ENCODE assay signal across 16 cellular contexts in the genomic region with DNA sequence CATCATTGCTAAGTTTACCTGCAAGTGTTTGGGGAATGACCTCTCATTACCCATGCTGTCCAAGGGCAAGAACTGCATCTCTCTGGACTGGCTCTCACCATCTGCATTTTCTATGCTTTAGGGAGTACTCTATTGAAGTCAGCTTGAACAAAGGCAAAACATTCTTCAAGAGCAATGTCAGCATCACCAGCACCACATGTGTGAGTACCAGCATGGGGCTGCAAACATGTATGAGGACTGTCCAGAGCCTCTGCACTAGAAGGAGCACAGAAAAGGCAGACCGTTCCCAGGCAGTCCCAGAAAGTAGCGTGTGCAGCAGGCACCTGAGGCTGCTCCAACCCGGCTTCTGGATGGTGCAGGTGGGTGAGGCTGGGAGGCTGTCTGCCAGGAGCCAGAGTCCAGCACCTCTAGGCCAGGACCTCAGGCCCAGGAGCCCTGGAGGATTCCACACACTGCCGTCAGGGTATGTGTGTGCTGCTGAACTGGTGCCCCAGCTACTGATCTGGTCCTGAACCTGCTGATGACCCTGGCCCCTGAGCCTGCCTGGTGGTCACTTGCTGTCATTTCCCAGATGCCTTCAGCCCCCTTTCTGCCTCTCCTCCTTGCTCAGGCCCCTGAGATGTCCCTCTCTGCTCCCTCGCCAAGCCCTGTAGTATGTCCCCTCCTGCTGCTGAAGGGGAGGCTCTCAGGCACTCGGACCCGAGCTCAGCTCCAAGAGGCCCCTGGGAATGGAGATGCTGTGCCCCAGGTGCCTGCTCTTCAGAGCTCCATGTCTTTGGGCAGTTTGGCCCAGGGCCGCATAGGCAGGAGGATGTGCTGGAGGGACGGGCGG. TPM values are rescaled to one million over a fixed set of nuclear protein-coding genes. Genes with fewer than 3 reads are reported as not detected.
DNase-seq lines count a peak whose midpoint lies in the region; ATAC-seq and TF ChIP-seq lines count a peak whose summit lies in the region.
"Had no signal": no experiment of that assay in that cellular context is flagged by ENCODE, and none has a peak within 500 bp of the region (broad histone marks: within the 10 kb centered on the region; RNA-seq: fewer than 3 reads in every experiment).

No MANE protein-coding gene starts in this region.

- no peak overlapping the region for H2AFZ ChIP-seq in trophoblast cell (ENCODE audit: insufficient read depth, low read length, poor library complexity)
- H2AFZ ChIP-seq: GM23338 had no signal

- H2BK120ac ChIP-seq in trophoblast cell (ENCODE audit: insufficient read depth, low read length, poor library complexity): no peak overlapping the region

- no peak overlapping the region for H3K14ac ChIP-seq in trophoblast cell (ENCODE audit: low read length)

- no peak for ATAC-seq in activated naive CD8-positive, alpha-beta T cell treated with anti-CD3 and anti-CD28 coated beads, Interleukin-2, amount 10 ng/mL, durations not matched to agents 7 days and 5 days (ENCODE audit: low read depth)
- ATAC-seq in activated naive CD8-positive, alpha-beta T cell treated with anti-CD3 and anti-CD28 coated beads, Interleukin-2, amount 50 U/mL, for 24 hours: no peak
- ATAC-seq in GM18907 (IDR thresholded peaks at IDR 0.05; ENCODE audit: unreplicated experiment): no peak
- ATAC-seq: GM12878, GM23338 had no signal

- no peak for TF ChIP-seq CTCF in BE2C (IDR thresholded peaks at IDR 0.05; ENCODE audit: low read depth, low read length)
- TF ChIP-seq CTCF in esophagus muscularis mucosa (IDR thresholded peaks at IDR 0.05): no peak

- peaks cover 5% of the 10 kb centered on the region for H3K79me1 ChIP-seq in trophoblast cell (ENCODE audit: low read length)

- TF ChIP-seq EP300 in esophagus muscularis mucosa (IDR thresholded peaks at IDR 0.05): no peak

- peaks cover 16% of the 10 kb centered on the region for H3K27me3 Mint-ChIP-seq in activated naive CD8-positive, alpha-beta T cell treated with anti-CD3 and anti-CD28 coated beads, Interleukin-2, amount 10 ng/mL, durations not matched to agents 7 days and 5 days
- no peaks in the 10 kb centered on the region for H3K27me3 Mint-ChIP-seq in activated naive CD8-positive, alpha-beta T cell treated with anti-CD3 and anti-CD28 coated beads, Interleukin-2, amount 50 U/mL, for 24 hours
- H3K27me3 Mint-ChIP-seq: CD4-positive, alpha-beta T cell had no signal

- POLR2A ChIA-PET in activated naive CD8-positive, alpha-beta T cell treated with anti-CD3 and anti-CD28 coated beads, Interleukin-2, amount 10 ng/mL, durations not matched to agents 7 days and 5 days (lab: Charles Lee): no interaction called here

- H3K4me1 ChIP-seq in trophoblast cell (ENCODE audit: control insufficient read depth in 1 of 2, insufficient read depth in 2 of 2, low read length in 2 of 2) (peaks cover 4 to 10% of the 10 kb centered on the region in 2 experiments), BE2C (no peaks in the 10 kb centered on the region), esophagus muscularis mucosa (no peaks in the 10 kb centered on the region)

- H3K9me3 ChIP-seq in trophoblast cell (ENCODE audit: insufficient read depth, low read depth, low read length) (no peaks in the 10 kb centered on the region), BE2C (no peaks in the 10 kb centered on the region), esophagus muscularis mucosa (no peaks in the 10 kb centered on the region)

- WGBS in trophoblast cell (ENCODE audit: extremely low coverage, insufficient coverage, insufficient read length): no CpG with 5 or more reads among the region's 10 CpGs
- 93% methylated on average over 5 of the region's 10 CpGs for WGBS in esophagus muscularis mucosa

- H4K12ac ChIP-seq in trophoblast cell (ENCODE audit: low read depth, low read length): no peak overlapping the region

- peaks cover 3% of the 10 kb centered on the region for H3K4me1 Mint-ChIP-seq in activated naive CD8-positive, alpha-beta T cell treated with anti-CD3 and anti-CD28 coated beads, Interleukin-2, amount 10 ng/mL, durations not matched to agents 7 days and 5 days
- H3K4me1 Mint-ChIP-seq in activated naive CD8-positive, alpha-beta T cell treated with anti-CD3 and anti-CD28 coated beads, Interleukin-2, amount 50 U/mL, for 24 hours: no peaks in the 10 kb centered on the region
- H3K4me1 Mint-ChIP-seq: H9 had no signal

- DNase-seq in activated naive CD8-positive, alpha-beta T cell treated with anti-CD3 and anti-CD28 coated beads, Interleukin-2, amount 10 ng/mL, durations not matched to agents 7 days and 5 days: peak; percentile 19
- no peak for DNase-seq in activated naive CD8-positive, alpha-beta T cell treated with anti-CD3 and anti-CD28 coated beads, Interleukin-2, amount 50 U/mL, for 24 hours
- peak; percentile 86 for DNase-seq in mesenteric fat pad (ENCODE audit: low spot score)
- peak; percentile 76 to 78 for DNase-seq in trophoblast cell
- no peak for DNase-seq in NCI-H1048 (lab: John Stamatoyannopoulos, UW)
- DNase-seq in BE2C: no peak
- DNase-seq in esophagus muscularis mucosa (ENCODE audit: extremely low spot score): no peak
- DNase-seq: ACHN, C1 segment of cervical spinal cord, DMS79, H9 had no signal

- H3K27ac Mint-ChIP-seq in activated naive CD8-positive, alpha-beta T cell treated with anti-CD3 and anti-CD28 coated beads, Interleukin-2, amount 10 ng/mL, durations not matched to agents 7 days and 5 days: no peak overlapping the region
- H3K27ac Mint-ChIP-seq in activated naive CD8-positive, alpha-beta T cell treated with anti-CD3 and anti-CD28 coated beads, Interleukin-2, amount 50 U/mL, for 24 hours: no peak overlapping the region
- H3K27ac Mint-ChIP-seq: CD4-positive, alpha-beta T cell; GM23338; H9 had no signal

- no peak overlapping the region for H2BK5ac ChIP-seq in trophoblast cell (ENCODE audit: low read depth, low read length, poor library complexity)

- H3K4me3 ChIP-seq in trophoblast cell (ENCODE audit: low read depth, low read length) (no peak overlapping the region), BE2C (ENCODE audit: low read depth, low read length) (no peak overlapping the region), esophagus muscularis mucosa (no peak overlapping the region)
- H3K4me3 ChIP-seq: GM12878, GM23338 had no signal

- no peak overlapping the region for H3K4me2 ChIP-seq in trophoblast cell (ENCODE audit: low read length)
- H3K4me2 ChIP-seq: GM23338 had no signal

- no peak overlapping the region for H2BK12ac ChIP-seq in trophoblast cell (ENCODE audit: low read length)

- H3K18ac ChIP-seq in trophoblast cell (ENCODE audit: low read length): no peak overlapping the region

- no peak for TF ChIP-seq POLR2A in esophagus muscularis mucosa (IDR thresholded peaks at IDR 0.05; ENCODE audit: low read depth)

- no peaks in the 10 kb centered on the region for H3K9me3 Mint-ChIP-seq in activated naive CD8-positive, alpha-beta T cell treated with anti-CD3 and anti-CD28 coated beads, Interleukin-2, amount 10 ng/mL, durations not matched to agents 7 days and 5 days
- no peaks in the 10 kb centered on the region for H3K9me3 Mint-ChIP-seq in activated naive CD8-positive, alpha-beta T cell treated with anti-CD3 and anti-CD28 coated beads, Interleukin-2, amount 50 U/mL, for 24 hours
- H3K9me3 Mint-ChIP-seq: CD4-positive, alpha-beta T cell; GM23338; H9 had no signal

- H3K9ac ChIP-seq in trophoblast cell (ENCODE audit: low read length): no peak overlapping the region

- no peak overlapping the region for H4K8ac ChIP-seq in trophoblast cell (ENCODE audit: low read depth, low read length)

- no peaks in the 10 kb centered on the region for H3K79me2 ChIP-seq in trophoblast cell (ENCODE audit: control insufficient read depth, insufficient read depth, low read length, poor library complexity)

- no peaks in the 10 kb centered on the region for H3K36me3 Mint-ChIP-seq in activated naive CD8-positive, alpha-beta T cell treated with anti-CD3 and anti-CD28 coated beads, Interleukin-2, amount 10 ng/mL, durations not matched to agents 7 days and 5 days
- H3K36me3 Mint-ChIP-seq in activated naive CD8-positive, alpha-beta T cell treated with anti-CD3 and anti-CD28 coated beads, Interleukin-2, amount 50 U/mL, for 24 hours (ENCODE audit: low read depth): no peaks in the 10 kb centered on the region

- H3K23ac ChIP-seq in trophoblast cell (ENCODE audit: low read length): no peak overlapping the region

- H4K91ac ChIP-seq in trophoblast cell (ENCODE audit: low read depth, low read length): peak overlapping the region; percentile 28

- H3K4me3 Mint-ChIP-seq in activated naive CD8-positive, alpha-beta T cell treated with anti-CD3 and anti-CD28 coated beads, Interleukin-2, amount 10 ng/mL, durations not matched to agents 7 days and 5 days: no peak overlapping the region
- no peak overlapping the region for H3K4me3 Mint-ChIP-seq in activated naive CD8-positive, alpha-beta T cell treated with anti-CD3 and anti-CD28 coated beads, Interleukin-2, amount 50 U/mL, for 24 hours
- H3K4me3 Mint-ChIP-seq: CD4-positive, alpha-beta T cell; GM23338; H9 had no signal

- no peaks in the 10 kb centered on the region for H3K36me3 ChIP-seq in trophoblast cell (ENCODE audit: control insufficient read depth in 1 of 2, insufficient read depth in 2 of 2, low read length in 2 of 2)
- no peaks in the 10 kb centered on the region for H3K36me3 ChIP-seq in BE2C
- H3K36me3 ChIP-seq in esophagus muscularis mucosa: no peaks in the 10 kb centered on the region

- H2AK5ac ChIP-seq in trophoblast cell (ENCODE audit: low read length): peak overlapping the region; percentile 56

- no peak overlapping the region for H3K4ac ChIP-seq in trophoblast cell (ENCODE audit: low read depth, low read length)

- no peaks in the 10 kb centered on the region for H3K27me3 ChIP-seq in trophoblast cell (ENCODE audit: insufficient read depth, low read length)
- H3K27me3 ChIP-seq in BE2C: no peaks in the 10 kb centered on the region
- no peaks in the 10 kb centered on the region for H3K27me3 ChIP-seq in esophagus muscularis mucosa

- H3K27ac ChIP-seq in trophoblast cell (ENCODE audit: low read depth, low read length) (no peak overlapping the region), esophagus muscularis mucosa (replicated peaks in 1 of 4) (no peak overlapping the region)

- intact Hi-C loops in esophagus muscularis mucosa (cut with DNase I): no loop called here

RNA-seq across cellular contexts. Expression of gene ANTXRL, which starts 20.7 kb away (rescaled TPM):
- total RNA-seq in activated naive CD8-positive, alpha-beta T cell treated with anti-CD3 and anti-CD28 coated beads, Interleukin-2, amount 10 ng/mL, durations not matched to agents 7 days and 5 days: not detected
- not detected for total RNA-seq in mesenteric fat pad
- polyA plus RNA-seq in trophoblast cell (2013): 0.03 and 0.12 TPM in 2 replicates
- polyA plus RNA-seq in BE2C (2012; ENCODE audit: insufficient read depth, insufficient read length, low read depth): not detected
- total RNA-seq in esophagus muscularis mucosa: not detected
- total RNA-seq: CD4-positive, alpha-beta T cell; G401; GM12878; GM23338; H9 had no signal
- polyA plus RNA-seq: GM12878, GM23338 had no signal

Comparison
In these comparisons a context has a peak if more than half of its experiments do, and no peak if none do; other contexts are left out.
1. DNase-seq: peak in activated naive CD8-positive, alpha-beta T cell treated with anti-CD3 and anti-CD28 coated beads, Interleukin-2, amount 10 ng/mL, durations not matched to agents 7 days and 5 days (single experiment), mesenteric fat pad (single experiment) and trophoblast cell (2 of 2); none in activated naive CD8-positive, alpha-beta T cell treated with anti-CD3 and anti-CD28 coated beads, Interleukin-2, amount 50 U/mL, for 24 hours (single experiment), NCI-H1048 (single experiment), BE2C (single experiment) and esophagus muscularis mucosa (single experiment).